Comparison of ENCODE assay signal across 13 cellular contexts in genomic region chr4:154471924-154472323, GRCh38. TPM values are rescaled to one million over a fixed set of nuclear protein-coding genes. Genes with fewer than 3 reads are reported as not detected.
DNase-seq lines count a peak whose midpoint lies in the region; ATAC-seq, FAIRE-seq and TF ChIP-seq lines count a peak whose summit lies in the region.
"Had no signal": no experiment of that assay in that cellular context is flagged by ENCODE, and none has a peak within 500 bp of the region (broad histone marks: within the 10 kb centered on the region; RNA-seq: fewer than 3 reads in every experiment).

No MANE protein-coding gene starts in this region.

- no peak for TF ChIP-seq POLR2A in K562 (conservative IDR thresholded peaks at IDR 0.05)

- CTCF ChIA-PET in K562 (lab: Yijun Ruan, JAX; ENCODE audit: low intra/inter-chr PET ratio) (no interaction called here), PC-9 (lab: Charles Lee) (no interaction called here)

- H3K4me2 ChIP-seq in K562 (ENCODE audit: insufficient read depth, low read length) = no peak overlapping the region
- H3K4me2 ChIP-seq in PC-9 = no peak overlapping the region

- peak; percentile 60 for ATAC-seq in GM18502 (IDR thresholded peaks at IDR 0.05; ENCODE audit: poor library complexity, unreplicated experiment)
- ATAC-seq in GM21423 (IDR thresholded peaks at IDR 0.05; ENCODE audit: unreplicated experiment) = peak; percentile 84
- ATAC-seq in HG03095 (IDR thresholded peaks at IDR 0.05; ENCODE audit: unreplicated experiment) = peak; percentile 57
- no peak for ATAC-seq in K562
- no peak for ATAC-seq in heart right ventricle

- no peaks in the 10 kb centered on the region for H3K4me1 Mint-ChIP-seq in activated T-cell treated with anti-CD3 and anti-CD28 coated beads, Interleukin-2, amount 50 U/mL, for 24 hours (ENCODE audit: low read depth)

- no peaks in the 10 kb centered on the region for H3K36me3 ChIP-seq in K562 (ENCODE audit: control insufficient read depth, insufficient read depth, low read length)
- no peaks in the 10 kb centered on the region for H3K36me3 ChIP-seq in heart right ventricle
- no peaks in the 10 kb centered on the region for H3K36me3 ChIP-seq in PC-9 (ENCODE audit: low read depth)

- no peaks in the 10 kb centered on the region for H3K9me2 ChIP-seq in PC-9 (ENCODE audit: insufficient read depth)

- no peaks in the 10 kb centered on the region for H3K9me1 ChIP-seq in K562 (ENCODE audit: control insufficient read depth, insufficient read depth, low read length)

- H3K27ac Mint-ChIP-seq in activated T-cell treated with anti-CD3 and anti-CD28 coated beads, Interleukin-2, amount 50 U/mL, for 24 hours = no peak overlapping the region
- H3K27ac Mint-ChIP-seq: CD4-positive, alpha-beta T cell had no signal

- WGBS in K562 (ENCODE audit: insufficient coverage, low coverage, missing lambda C conversion rate) = 29% methylated on average over 1 of the region's 1 CpG
- 52 to 71% methylated on average over 1 of the region's 1 CpG for WGBS in heart right ventricle, 2 donors

- no peaks in the 10 kb centered on the region for H3K9me3 Mint-ChIP-seq in activated T-cell treated with anti-CD3 and anti-CD28 coated beads, Interleukin-2, amount 50 U/mL, for 24 hours
- H3K9me3 Mint-ChIP-seq: CD4-positive, alpha-beta T cell had no signal

- peaks cover 6 to 34% of the 10 kb centered on the region in 2 experiments for H3K4me1 ChIP-seq in K562 (replicated peaks in 1 of 2; ENCODE audit: control insufficient read depth in 2 of 2, insufficient read depth in 2 of 2, low read length in 2 of 2)
- no peaks in the 10 kb centered on the region for H3K4me1 ChIP-seq in heart right ventricle
- no peaks in the 10 kb centered on the region for H3K4me1 ChIP-seq in PC-9 (replicated peaks; ENCODE audit: insufficient read depth)
- H3K4me1 ChIP-seq: testis had no signal

- peak overlapping the region; percentile 13; the same call in 1 of the 3 replicates for H3K27ac ChIP-seq in K562 (ENCODE audit: extremely low read depth, low read depth, low read length)
- H3K27ac ChIP-seq in heart right ventricle = no peak overlapping the region
- H3K27ac ChIP-seq in PC-9 = no peak overlapping the region
- H3K27ac ChIP-seq: testis had no signal

- intact Hi-C loops in K562 (cut with micrococcal nuclease) (loop anchor here (2.0 kb wide), 1 partner anchor 15 kb away; no protein-coding TSS in a partner anchor), heart right ventricle (cut with DNase I) (no loop called here), PC-9 (cut with micrococcal nuclease; ENCODE audit: unreplicated experiment) (no loop called here)

- H3F3A ChIP-seq in PC-9 (ENCODE audit: insufficient read depth, low read depth) = no peaks in the 10 kb centered on the region

- no peaks in the 10 kb centered on the region for H3K36me3 Mint-ChIP-seq in activated T-cell treated with anti-CD3 and anti-CD28 coated beads, Interleukin-2, amount 50 U/mL, for 24 hours (ENCODE audit: low read depth)

- FAIRE-seq in K562 (lab: Jason Lieb, UNC) = no peak
- FAIRE-seq: GM12891 had no signal

- H2AFZ ChIP-seq in K562 (ENCODE audit: low read depth, low read length) (no peak overlapping the region), PC-9 (no peak overlapping the region)

- BruUV-seq in K562 (replicated peaks; lab: Mats Ljungman, UMichigan) = no TSS peak
- no TSS peak for BruUV-seq in PC-9 (replicated peaks; lab: Mats Ljungman, UMichigan)

- no peaks in the 10 kb centered on the region for H3K79me2 ChIP-seq in K562 (ENCODE audit: control insufficient read depth, insufficient read depth, low read length)
- H3K79me2 ChIP-seq in PC-9 (ENCODE audit: low read depth) = no peaks in the 10 kb centered on the region

- DNase-seq in K562 (ENCODE audit: extremely low read depth in 1 of 4, low spot score in 3 of 4) (peak in 1 of 4 experiments; percentile 41), heart right ventricle (no peak), PC-9 (no peak), nucleus accumbens (lab: John Stamatoyannopoulos, UW) (no peak)
- no peak for DNase-seq in activated T-cell treated with anti-CD3 and anti-CD28 coated beads, Interleukin-2, amount 50 U/mL, for 24 hours
- DNase-seq: aorta; CD4-positive, alpha-beta T cell; stimulated activated CD4-positive, alpha-beta T cell treated with anti-CD3 and anti-CD28 coated beads, Interleukin-4, amount 100 ng/mL, for 1 hour; testis had no signal

- in situ Hi-C loops in K562 (cut with MboI) = no loop called here

- no peak for TF ChIP-seq RAD21 in K562 (CRISPR knock-in tag; conservative IDR thresholded peaks at IDR 0.05 in 1 of 2, IDR thresholded peaks at IDR 0.05 in 1 of 2)

- H3K4me3 ChIP-seq in K562 (no peak overlapping the region), heart right ventricle (no peak overlapping the region), PC-9 (no peak overlapping the region)
- H3K4me3 ChIP-seq: testis had no signal

- H4K20me1 ChIP-seq in K562 (replicated peaks; ENCODE audit: control insufficient read depth, insufficient read depth, low read length) (no peaks in the 10 kb centered on the region), PC-9 (ENCODE audit: insufficient read depth) (no peaks in the 10 kb centered on the region)

- H3K9me3 ChIP-seq in K562 (replicated peaks; ENCODE audit: control insufficient read depth, insufficient read depth, low read depth, low read length) = no peaks in the 10 kb centered on the region
- no peaks in the 10 kb centered on the region for H3K9me3 ChIP-seq in heart right ventricle
- H3K9me3 ChIP-seq in PC-9 (ENCODE audit: insufficient read depth, low read depth) = no peaks in the 10 kb centered on the region
- H3K9me3 ChIP-seq: testis had no signal

- no peak overlapping the region for H3K4me3 Mint-ChIP-seq in activated T-cell treated with anti-CD3 and anti-CD28 coated beads, Interleukin-2, amount 50 U/mL, for 24 hours
- H3K4me3 Mint-ChIP-seq: CD4-positive, alpha-beta T cell had no signal

- TF ChIP-seq CTCF in K562 (IDR thresholded peaks at IDR 0.05 in 2 of 3, conservative IDR thresholded peaks at IDR 0.05 in 1 of 3; ENCODE audit: insufficient read depth in 2 of 3, low read depth in 1 of 3, low read length in 3 of 3) (no peak), heart right ventricle (IDR thresholded peaks at IDR 0.05) (no peak), PC-9 (conservative IDR thresholded peaks at IDR 0.05) (no peak)

- TF ChIP-seq EP300 in K562 (IDR thresholded peaks at IDR 0.05; ENCODE audit: low read length) = no peak

- POLR2A ChIA-PET in K562 (lab: Yijun Ruan, JAX) = interaction anchor here (0.8 to 1.4 kb wide), 3 partner anchors 12 to 55 kb away, joined by 3 read pairs; no protein-coding TSS in a partner anchor
- POLR2A ChIA-PET in PC-9 (lab: Charles Lee; ENCODE audit: unreplicated experiment) = no interaction called here

- no peaks in the 10 kb centered on the region for H3K27me3 ChIP-seq in K562 (ENCODE audit: control insufficient read depth in 2 of 2, insufficient read depth in 2 of 2, low read length in 2 of 2)
- peaks cover 0 to 8% (median 3%) of the 10 kb centered on the region in 7 donors for H3K27me3 ChIP-seq in heart right ventricle
- no peaks in the 10 kb centered on the region for H3K27me3 ChIP-seq in PC-9 (ENCODE audit: insufficient read depth, low read depth)
- H3K27me3 ChIP-seq: testis had no signal

- peaks cover 35% of the 10 kb centered on the region for H3K27me3 Mint-ChIP-seq in activated T-cell treated with anti-CD3 and anti-CD28 coated beads, Interleukin-2, amount 50 U/mL, for 24 hours

- no peak overlapping the region; a peak in 1 of 4 replicates for H3K9ac ChIP-seq in K562 (ENCODE audit: insufficient read depth in 1 of 2, low read depth in 2 of 2, low read length in 2 of 2)

TF ChIP-seq in K562, 482 proteins besides CTCF, POLR2A, EP300 and RAD21 (continues in another document):
- TF ChIP-seq HOMEZ (CRISPR knock-in tag; IDR thresholded peaks at IDR 0.05) (no peak), RFX1 (IDR thresholded peaks at IDR 0.05) (no peak), MEIS2 (IDR thresholded peaks at IDR 0.05; ENCODE audit: partially characterized antibody) (peak; percentile 88)

RNA-seq across cellular contexts. Expression of gene DCHS2, which starts 19.7 kb away (rescaled TPM):
- total RNA-seq in K562 (2011; cell fraction: chromatin; rRNA removed; ENCODE audit: low replicate concordance) = 30.9 and 53.8 TPM in 2 replicates
- total RNA-seq in K562 (2011; cell fraction: nucleolus; rRNA removed) = 26.5 and 31.7 TPM in 2 replicates
- total RNA-seq in K562 (2011; cell fraction: nucleoplasm; rRNA removed) = 25.2 and 27.7 TPM in 2 replicates
- total RNA-seq in K562 (2014; rRNA removed) (5.5 and 5.7 TPM in 2 replicates), K562 (2014; rRNA removed; fragmentation: Illumina TruSeq; extraction: Trizol) (6.8 and 7.4 TPM in 2 replicates), K562 (2015; rRNA removed; fragmentation: Illumina TruSeq; extraction: Trizol) (5.7 and 5.8 TPM in 2 replicates), K562 (2021) (6.9 and 7.1 TPM in 2 replicates), heart right ventricle (under 1 TPM in 4 of 10 donors, not detected in 6; 0.02 to 0.14 (median 0.04) TPM), PC-9 (2021) (0.02 and 0.15 TPM in 2 replicates)
- polyA plus RNA-seq in K562 (2011; rRNA removed) (1.8 and 2.8 TPM in 2 replicates), K562 (2014; fragmentation: Illumina TruSeq; extraction: Trizol) (4.7 and 5.3 TPM in 2 replicates), K562 (2014; fragmentation: Nextera tagmentation; extraction: Ambion mirVana) (under 1 TPM; 0.49 to 0.92 TPM), K562 (2014; rRNA removed) (4.6 TPM in 2 replicates), heart right ventricle (under 1 TPM in 1 of 2 donors, not detected in 1; under 0.01 TPM)
- polyA plus RNA-seq in K562 (2011; cell fraction: cytosol; rRNA removed) = 1.2 and 1.6 TPM in 2 replicates
- 4.2 and 7.1 TPM in 2 replicates for polyA plus RNA-seq in K562 (2011; cell fraction: nucleus; rRNA removed)
- 3.9 and 7.6 TPM in 2 replicates for polyA plus RNA-seq in K562 (2012)
- 6.5 and 7.1 TPM in 2 replicates for polyA minus RNA-seq in K562 (2011; rRNA and poly(A)+ RNA removed)
- polyA minus RNA-seq in K562 (2011; cell fraction: cytosol; rRNA and poly(A)+ RNA removed) = 4.7 and 5.5 TPM in 2 replicates
- 14.5 and 16.0 TPM in 2 replicates for polyA minus RNA-seq in K562 (2011; cell fraction: nucleus; rRNA and poly(A)+ RNA removed)

Comparison
In these comparisons a context has a peak if more than half of its experiments do, and no peak if none do; other contexts are left out.
1. ATAC-seq: peak in GM18502 (single experiment), GM21423 (single experiment) and HG03095 (single experiment); none in K562 (single experiment) and heart right ventricle (0 of 8).